In the genomic region with DNA sequence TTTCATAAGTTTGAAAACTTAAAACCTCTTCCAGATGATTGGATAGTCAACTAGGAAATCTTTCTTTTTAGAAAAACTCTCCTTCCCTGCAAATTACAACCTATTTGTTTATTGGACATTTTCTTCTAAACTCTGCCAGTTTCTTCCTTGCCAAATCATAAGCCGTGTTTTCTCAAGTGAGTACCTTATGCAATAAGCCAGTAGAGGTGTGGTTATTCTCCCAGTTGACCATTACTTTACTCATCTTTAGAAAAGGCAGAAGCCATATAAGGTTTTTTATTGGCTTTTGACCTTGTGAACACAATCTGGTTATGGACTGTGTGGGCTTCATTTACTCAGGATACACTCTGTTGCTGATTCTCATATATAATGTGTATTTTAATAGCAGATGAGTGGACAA, we compare ENCODE assay signal across 26 cellular contexts. TPM values are rescaled to one million over a fixed set of nuclear protein-coding genes. Genes with fewer than 3 reads are reported as not detected.
DNase-seq lines count a peak whose midpoint lies in the region; ATAC-seq and TF ChIP-seq lines count a peak whose summit lies in the region.
"Had no signal": no experiment of that assay in that cellular context is flagged by ENCODE, and none has a peak within 500 bp of the region (broad histone marks: within the 10 kb centered on the region; RNA-seq: fewer than 3 reads in every experiment).

No MANE protein-coding gene starts in this region.

- H3K36me3 ChIP-seq in Caco-2 (ENCODE audit: control insufficient read depth, insufficient read depth, low read length): peaks cover 4% of the 10 kb centered on the region; the same call in 1 of the 2 replicates
- H3K36me3 ChIP-seq in right lobe of liver: peaks cover 0 to 13% (median 0%) of the 10 kb centered on the region in 4 donors
- peaks cover 17% of the 10 kb centered on the region for H3K36me3 ChIP-seq in neural progenitor cell

- TF ChIP-seq CTCF in Caco-2 (IDR thresholded peaks at IDR 0.05; ENCODE audit: insufficient read depth in 1 of 2, low read depth in 1 of 2, low read length in 1 of 2, severe bottlenecking in 1 of 2, unreplicated experiment in 1 of 2) (no peak), right lobe of liver (IDR thresholded peaks at IDR 0.05) (no peak), neural progenitor cell (IDR thresholded peaks at IDR 0.05) (no peak)

- 0% methylated on average over 1 of the region's 1 CpG for WGBS in right lobe of liver (ENCODE audit: insufficient coverage, low coverage, low lambda C conversion rate, missing lambda C conversion rate)

- H3K4me3 Mint-ChIP-seq in Caco-2 (ENCODE audit: unreplicated experiment): peak overlapping the region; percentile 16
- H3K4me3 Mint-ChIP-seq in dendritic cell treated with granulocyte-macrophage colony-stimulating factor and Interleukin-4, amounts not matched to agents 40 ng/mL and 50 ng/mL, for 4 days: no peak overlapping the region
- H3K4me3 Mint-ChIP-seq in neural progenitor cell: no peak overlapping the region
- H3K4me3 Mint-ChIP-seq: activated T-cell treated with anti-CD3 and anti-CD28 coated beads, Interleukin-2, amount 50 U/mL, for 4 hours; nephron progenitor cell; T-helper 17 cell; type B pancreatic cell had no signal

- no peaks in the 10 kb centered on the region for H3K9me3 ChIP-seq in Caco-2
- no peaks in the 10 kb centered on the region for H3K9me3 ChIP-seq in right lobe of liver
- H3K9me3 ChIP-seq in neural progenitor cell (ENCODE audit: low read depth): no peaks in the 10 kb centered on the region
- H3K9me3 ChIP-seq: ascending aorta, esophagus squamous epithelium, lower lobe of right lung had no signal

- H3K27ac Mint-ChIP-seq in Caco-2 (ENCODE audit: unreplicated experiment) (peak overlapping the region; percentile 61), neural progenitor cell (no peak overlapping the region)
- peak overlapping the region; percentile 69 for H3K27ac Mint-ChIP-seq in dendritic cell treated with granulocyte-macrophage colony-stimulating factor and Interleukin-4, amounts not matched to agents 40 ng/mL and 50 ng/mL, for 4 days
- H3K27ac Mint-ChIP-seq: T-helper 17 cell, type B pancreatic cell had no signal

- peak; percentile 44 to 64 (median 56) for ATAC-seq in right lobe of liver
- ATAC-seq: activated T-cell treated with anti-CD3 and anti-CD28 coated beads, Interleukin-2, amount 50 U/mL, for 4 hours; right cardiac atrium; SK-N-SH treated with all-trans-retinoic acid at 6 μM for 48 hours; T-helper 17 cell had no signal

- H3K27ac ChIP-seq in right lobe of liver (peak overlapping the region in 2 of 3 donors; percentile 16 to 76), neural progenitor cell (no peak overlapping the region)
- H3K27ac ChIP-seq: ascending aorta, lower lobe of right lung, parathyroid adenoma had no signal

- peak; percentile 29 for DNase-seq in CD1c-positive myeloid dendritic cell (ENCODE audit: extremely low spot score)
- DNase-seq in Caco-2: no peak
- no peak for DNase-seq in right lobe of liver
- no peak for DNase-seq in neural progenitor cell (ENCODE audit: low spot score)
- no peak for DNase-seq in hippocampal formation (lab: John Stamatoyannopoulos, UW)
- DNase-seq in SHP77 treated with DMSO at 0.1 percent for 48 hours (lab: John Stamatoyannopoulos, UW): no peak
- DNase-seq: activated CD4-positive, CD25-positive, alpha-beta regulatory T cell treated with anti-CD3 and anti-CD28 coated beads, Interleukin-2, amount 50 U/mL, for 72 hours; activated CD8-positive, alpha-beta memory T cell treated with anti-CD3 and anti-CD28 coated beads for 24 hours; activated T-cell treated with anti-CD3 and anti-CD28 coated beads, Interleukin-2, amount 50 U/mL, for 4 hours; C1 segment of cervical spinal cord; caudate nucleus; esophagus squamous epithelium; islet precursor cell; KG1; lower lobe of right lung; MM.1S; NCI-H1436; nephron progenitor cell; right cardiac atrium; stimulated activated CD4-positive, alpha-beta T cell treated with anti-CD3 and anti-CD28 coated beads, Interleukin-2, amount 100 ng/mL, for 48 hours; T-helper 17 cell had no signal

- peaks cover 18% of the 10 kb centered on the region for H3K36me3 Mint-ChIP-seq in Caco-2 (ENCODE audit: insufficient read depth, unreplicated experiment)
- H3K36me3 Mint-ChIP-seq in dendritic cell treated with granulocyte-macrophage colony-stimulating factor and Interleukin-4, amounts not matched to agents 40 ng/mL and 50 ng/mL, for 4 days (ENCODE audit: low read depth): peaks cover 54% of the 10 kb centered on the region
- peaks cover 4% of the 10 kb centered on the region for H3K36me3 Mint-ChIP-seq in neural progenitor cell

- H4K20me1 ChIP-seq in neural progenitor cell (ENCODE audit: low read depth): no peaks in the 10 kb centered on the region

- peaks cover 24% of the 10 kb centered on the region for H3K4me1 Mint-ChIP-seq in Caco-2 (ENCODE audit: low read depth, unreplicated experiment)
- H3K4me1 Mint-ChIP-seq in dendritic cell treated with granulocyte-macrophage colony-stimulating factor and Interleukin-4, amounts not matched to agents 40 ng/mL and 50 ng/mL, for 4 days (ENCODE audit: low read depth): peaks cover 12% of the 10 kb centered on the region
- H3K4me1 Mint-ChIP-seq in neural progenitor cell: no peaks in the 10 kb centered on the region
- H3K4me1 Mint-ChIP-seq: nephron progenitor cell had no signal

- H3K9ac ChIP-seq in neural progenitor cell: no peak overlapping the region
- H3K9ac ChIP-seq: parathyroid adenoma had no signal

- H3K27me3 ChIP-seq in Caco-2 (replicated peaks; ENCODE audit: control insufficient read depth, insufficient read depth, low read length) (no peaks in the 10 kb centered on the region), right lobe of liver (no peaks in the 10 kb centered on the region), neural progenitor cell (no peaks in the 10 kb centered on the region)
- H3K27me3 ChIP-seq: ascending aorta, esophagus squamous epithelium had no signal

- H3K4me1 ChIP-seq in Caco-2 (peaks cover 60% of the 10 kb centered on the region), right lobe of liver (peaks cover 0 to 58% (median 7%) of the 10 kb centered on the region in 4 donors), neural progenitor cell (no peaks in the 10 kb centered on the region)
- H3K4me1 ChIP-seq: ascending aorta, esophagus squamous epithelium, lower lobe of right lung, parathyroid adenoma had no signal

- H3K9me3 Mint-ChIP-seq in Caco-2 (ENCODE audit: unreplicated experiment) (no peaks in the 10 kb centered on the region), neural progenitor cell (no peaks in the 10 kb centered on the region)
- no peaks in the 10 kb centered on the region for H3K9me3 Mint-ChIP-seq in dendritic cell treated with granulocyte-macrophage colony-stimulating factor and Interleukin-4, amounts not matched to agents 40 ng/mL and 50 ng/mL, for 4 days
- H3K9me3 Mint-ChIP-seq: activated T-cell treated with anti-CD3 and anti-CD28 coated beads, Interleukin-2, amount 50 U/mL, for 4 hours; nephron progenitor cell; type B pancreatic cell had no signal

- POLR2A ChIA-PET in Caco-2 (lab: Charles Lee): no interaction called here

- H3K79me2 ChIP-seq in neural progenitor cell (ENCODE audit: low read depth): no peaks in the 10 kb centered on the region
- H3K79me2 ChIP-seq: parathyroid adenoma had no signal

- no peak overlapping the region for H2AFZ ChIP-seq in neural progenitor cell (replicated peaks)
- H2AFZ ChIP-seq: parathyroid adenoma had no signal

- H3F3A ChIP-seq in neural progenitor cell (ENCODE audit: low read depth): no peaks in the 10 kb centered on the region

- CTCF ChIA-PET in Caco-2 (lab: Charles Lee): no interaction called here

- no peak for TF ChIP-seq POLR2A in right lobe of liver (IDR thresholded peaks at IDR 0.05)

- no peak overlapping the region for H3K4me2 ChIP-seq in neural progenitor cell

- H3K4me3 ChIP-seq in Caco-2 (ENCODE audit: low read depth, low read length) (no peak overlapping the region), right lobe of liver (peak overlapping the region in 2 of 3 donors; percentile 2 to 15), neural progenitor cell (no peak overlapping the region)
- H3K4me3 ChIP-seq: ascending aorta, esophagus squamous epithelium, lower lobe of right lung had no signal

- no TSS peak for BruUV-seq in Caco-2 (replicated peaks; lab: Mats Ljungman, UMichigan)

- intact Hi-C loops in Caco-2 (cut with micrococcal nuclease; ENCODE audit: unreplicated experiment): loop anchor here (5.0 kb wide), 1 partner anchor 158 kb away; no protein-coding TSS in a partner anchor
- intact Hi-C loops in dendritic cell treated with granulocyte-macrophage colony-stimulating factor and Interleukin-4, amounts not matched to agents 40 ng/mL and 50 ng/mL, for 4 days (cut with micrococcal nuclease): no loop called here
- intact Hi-C loops in right lobe of liver (cut with DNase I): no loop called here

- H3K27me3 Mint-ChIP-seq in Caco-2 (ENCODE audit: insufficient read depth, unreplicated experiment) (no peaks in the 10 kb centered on the region), neural progenitor cell (ENCODE audit: insufficient read depth, low read depth) (no peaks in the 10 kb centered on the region)
- H3K27me3 Mint-ChIP-seq in dendritic cell treated with granulocyte-macrophage colony-stimulating factor and Interleukin-4, amounts not matched to agents 40 ng/mL and 50 ng/mL, for 4 days: no peaks in the 10 kb centered on the region
- H3K27me3 Mint-ChIP-seq: T-helper 17 cell, type B pancreatic cell had no signal

RNA-seq across cellular contexts. Expression of gene ACTR6, which starts 14.6 kb away (rescaled TPM):
- total RNA-seq in Caco-2 (2022): 25.0 and 26.0 TPM in 2 replicates
- 10 to 100 TPM in 4 of 6 experiments, 1 to 10 TPM in 2; 5.7 to 16.0 (median 13.1) TPM for total RNA-seq in right lobe of liver
- 61.9 and 87.8 TPM in 2 replicates for total RNA-seq in neural progenitor cell (ENCODE audit: low replicate concordance)

RNA-seq across cellular contexts. Expression of gene DEPDC4, which starts 51.7 kb away (rescaled TPM):
- 3.9 and 4.9 TPM in 2 replicates for total RNA-seq in Caco-2 (2022)
- 1 to 10 TPM in 4 of 6 experiments, under 1 TPM in 2; 0.37 to 2.0 (median 1.4) TPM for total RNA-seq in right lobe of liver
- total RNA-seq in neural progenitor cell (ENCODE audit: low replicate concordance): 4.2 and 8.3 TPM in 2 replicates
- total RNA-seq: ascending aorta, T-helper 17 cell had no signal

RNA-seq across cellular contexts. Expression of gene SCYL2, which starts 51.8 kb away (rescaled TPM):
- 49.5 and 55.2 TPM in 2 replicates for total RNA-seq in Caco-2 (2022)
- 10 to 100 TPM; 17.9 to 34.1 (median 28.0) TPM for total RNA-seq in right lobe of liver
- 62.0 and 151 TPM in 2 replicates for total RNA-seq in neural progenitor cell (ENCODE audit: low replicate concordance)

Comparison
In these comparisons a context has a peak if more than half of its experiments do, and no peak if none do; other contexts are left out.
1. H3K4me3 ChIP-seq: peak in right lobe of liver (2 of 3); none in Caco-2 (single experiment) and neural progenitor cell (single experiment).